ENCODE assay signal across 20 cellular contexts in the genomic region with DNA sequence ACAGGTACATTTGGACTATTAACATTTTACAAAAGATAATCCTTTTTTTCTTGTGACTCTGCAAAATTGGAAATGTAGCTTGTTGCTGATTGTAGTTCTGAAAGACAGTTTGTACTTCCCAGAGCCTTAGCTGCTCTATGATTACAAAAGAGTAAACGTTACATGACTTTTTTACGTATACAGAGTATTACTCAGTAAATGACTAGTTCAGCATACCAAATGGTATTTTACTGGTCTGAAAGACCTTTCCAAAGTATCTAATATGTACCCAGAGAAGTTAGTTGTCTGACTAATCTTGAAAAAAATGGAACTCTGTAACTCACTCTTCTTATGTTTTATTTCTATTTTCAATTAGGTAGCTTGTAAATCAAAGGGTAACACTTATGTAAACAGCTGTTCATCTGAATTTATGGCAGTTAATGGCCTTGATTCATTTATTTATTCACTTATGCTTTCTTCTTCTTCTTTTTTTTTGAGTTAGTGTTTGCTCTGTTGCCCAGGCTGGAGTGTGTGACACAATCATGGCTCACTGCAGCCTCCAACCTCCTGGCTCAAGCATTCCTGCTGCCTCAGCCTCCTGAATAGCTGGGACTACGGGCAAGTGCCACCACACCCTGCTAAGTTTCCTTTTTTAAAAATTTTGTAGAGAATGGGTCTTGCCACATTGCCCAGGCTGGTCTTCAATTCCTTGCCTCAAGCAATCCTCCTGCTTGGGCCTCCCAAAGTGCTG.
"Had no signal": no experiment of that assay in that cellular context is flagged by ENCODE, and none has a peak within 500 bp of the region (broad histone marks: within the 10 kb centered on the region; RNA-seq: fewer than 3 reads in every experiment).

No MANE protein-coding gene starts in this region.

- H3K36me3 ChIP-seq: ascending aorta, cardiac muscle cell, esophagus muscularis mucosa, lower lobe of right lung, sigmoid colon had no signal

- H3K27me3 ChIP-seq: ascending aorta, cardiac muscle cell, esophagus muscularis mucosa, foreskin keratinocyte, hepatocyte, sigmoid colon had no signal

- H3K4me1 ChIP-seq: ascending aorta, esophagus muscularis mucosa, foreskin keratinocyte, lower lobe of right lung, sigmoid colon had no signal

- H3K4me3 Mint-ChIP-seq: activated CD4-positive, alpha-beta T cell treated with anti-CD3 and anti-CD28 coated beads, Interleukin-2, amount 10 ng/mL, durations not matched to agents 7 days and 5 days; activated CD8-positive, alpha-beta T cell treated with anti-CD3 and anti-CD28 coated beads, Interleukin-2, amount 10 ng/mL, durations not matched to agents 7 days and 5 days; activated T-cell treated with anti-CD3 and anti-CD28 coated beads, Interleukin-2, amount 50 U/mL, for 24 hours; natural killer cell treated with Interleukin-12 subunit alpha and Interleukin-12 subunit beta and Interleukin-15 and Interleukin-18, amount 100 ng/mL, for 72 hours; stimulated activated naive B cell treated with anti-CD40 and anti-IgM and Interleukin-4, amounts not matched to agents 10 μg/mL and 1 μg/mL and 100 μg/mL, for 72 hours had no signal

- H3K4me3 ChIP-seq: ascending aorta, cardiac muscle cell, esophagus muscularis mucosa, hepatocyte, lower lobe of right lung, sigmoid colon had no signal

- H3K9me3 Mint-ChIP-seq: activated CD4-positive, alpha-beta T cell treated with anti-CD3 and anti-CD28 coated beads, Interleukin-2, amount 10 ng/mL, durations not matched to agents 7 days and 5 days; activated T-cell treated with anti-CD3 and anti-CD28 coated beads, Interleukin-2, amount 50 U/mL, for 24 hours had no signal

- H3K27me3 Mint-ChIP-seq: activated CD4-positive, alpha-beta T cell treated with anti-CD3 and anti-CD28 coated beads, Interleukin-2, amount 10 ng/mL, durations not matched to agents 7 days and 5 days; activated T-cell treated with anti-CD3 and anti-CD28 coated beads, Interleukin-2, amount 50 U/mL, for 24 hours; natural killer cell treated with Interleukin-12 subunit alpha and Interleukin-12 subunit beta and Interleukin-15 and Interleukin-18, amount 100 ng/mL, for 72 hours; stimulated activated naive B cell treated with anti-CD40 and anti-IgM and Interleukin-4, amounts not matched to agents 10 μg/mL and 1 μg/mL and 100 μg/mL, for 72 hours had no signal

- H3K27ac ChIP-seq: ascending aorta, cardiac muscle cell, esophagus muscularis mucosa, foreskin keratinocyte, hepatocyte, lower lobe of right lung, sigmoid colon had no signal

- DNase-seq: activated CD4-positive, alpha-beta T cell treated with anti-CD3 and anti-CD28 coated beads, Interleukin-2, amount 10 ng/mL, durations not matched to agents 7 days and 5 days; activated CD8-positive, alpha-beta T cell treated with anti-CD3 and anti-CD28 coated beads, Interleukin-2, amount 10 ng/mL, durations not matched to agents 7 days and 5 days; activated effector memory CD4-positive, alpha-beta T cell treated with anti-CD3 and anti-CD28 coated beads, Interleukin-2, amount 50 U/mL, for 16 hours; activated naive CD4-positive, alpha-beta T cell treated with anti-CD3 and anti-CD28 coated beads, Interleukin-2, amount 50 U/mL, for 16 hours; activated T-cell treated with anti-CD3 and anti-CD28 coated beads, Interleukin-2, amount 50 U/mL, for 24 hours; dermis blood vessel endothelial cell; effector memory CD4-positive, alpha-beta T cell; left cardiac atrium; lower lobe of right lung; posterior cingulate gyrus; sigmoid colon; stimulated activated naive B cell treated with anti-CD40 and anti-IgM and Interleukin-4, amounts not matched to agents 10 μg/mL and 1 μg/mL and 100 μg/mL, for 72 hours had no signal

- FAIRE-seq: endothelial cell of umbilical vein, islet of Langerhans had no signal

- H3K9me3 ChIP-seq: ascending aorta, esophagus muscularis mucosa, lower lobe of right lung, sigmoid colon had no signal

- H3K4me1 Mint-ChIP-seq: activated CD4-positive, alpha-beta T cell treated with anti-CD3 and anti-CD28 coated beads, Interleukin-2, amount 10 ng/mL, durations not matched to agents 7 days and 5 days had no signal

- H3K27ac Mint-ChIP-seq: activated CD4-positive, alpha-beta T cell treated with anti-CD3 and anti-CD28 coated beads, Interleukin-2, amount 10 ng/mL, durations not matched to agents 7 days and 5 days; activated CD8-positive, alpha-beta T cell treated with anti-CD3 and anti-CD28 coated beads, Interleukin-2, amount 10 ng/mL, durations not matched to agents 7 days and 5 days; activated T-cell treated with anti-CD3 and anti-CD28 coated beads, Interleukin-2, amount 50 U/mL, for 24 hours; natural killer cell treated with Interleukin-12 subunit alpha and Interleukin-12 subunit beta and Interleukin-15 and Interleukin-18, amount 100 ng/mL, for 72 hours; stimulated activated naive B cell treated with anti-CD40 and anti-IgM and Interleukin-4, amounts not matched to agents 10 μg/mL and 1 μg/mL and 100 μg/mL, for 72 hours had no signal

- H3K36me3 Mint-ChIP-seq: natural killer cell treated with Interleukin-12 subunit alpha and Interleukin-12 subunit beta and Interleukin-15 and Interleukin-18, amount 100 ng/mL, for 72 hours; stimulated activated naive B cell treated with anti-CD40 and anti-IgM and Interleukin-4, amounts not matched to agents 10 μg/mL and 1 μg/mL and 100 μg/mL, for 72 hours had no signal
